In genomic region chr2:103367877-103368276, GRCh38 we compare ENCODE assay signal across 35 cellular contexts.
"Had no signal": no experiment of that assay in that cellular context is flagged by ENCODE, and none has a peak within 500 bp of the region (broad histone marks: within the 10 kb centered on the region; RNA-seq: fewer than 3 reads in every experiment).

No MANE protein-coding gene starts in this region.

- DNase-seq: Karpas-422, Kasumi-1, MG63, MM.1S, MV-4-11, NCI-H1048, NCI-H1092, NCI-H1092 treated with DMSO at 0.1 percent for 48 hours, NCI-H1105, NCI-H1105 treated with DMSO at 0.1 percent for 48 hours, NCI-H1417, NCI-H1417 treated with DMSO at 0.1 percent for 48 hours, NCI-H1436, NCI-H1436 treated with DMSO at 0.1 percent for 48 hours, NCI-H146, NCI-H1694, NCI-H1694 treated with DMSO at 0.1 percent for 48 hours, NCI-H187, NCI-H187 treated with DMSO at 0.1 percent for 48 hours, NCI-H1930, NCI-H2029, NCI-H2029 treated with DMSO at 0.1 percent for 48 hours, NCI-H2081, NCI-H2081 treated with DMSO at 0.1 percent for 48 hours, NCI-H2107, NCI-H2171, NCI-H2171 treated with DMSO at 0.1 percent for 48 hours, NCI-H2227 treated with DMSO at 0.1 percent for 48 hours, NCI-H226, NCI-H345, NCI-H446, NCI-H446 treated with DMSO at 0.1 percent for 48 hours, NCI-H510A, NCI-H510A treated with DMSO at 0.1 percent for 48 hours, NCI-H524 had no signal

- H3K9me3 ChIP-seq: MG63 had no signal

- H3K36me3 ChIP-seq: MG63 had no signal

- H3K4me3 ChIP-seq: MG63 had no signal

- H3K27me3 ChIP-seq: MG63 had no signal
